Comparison of ENCODE assay signal across 8 cellular contexts in the genomic region with DNA sequence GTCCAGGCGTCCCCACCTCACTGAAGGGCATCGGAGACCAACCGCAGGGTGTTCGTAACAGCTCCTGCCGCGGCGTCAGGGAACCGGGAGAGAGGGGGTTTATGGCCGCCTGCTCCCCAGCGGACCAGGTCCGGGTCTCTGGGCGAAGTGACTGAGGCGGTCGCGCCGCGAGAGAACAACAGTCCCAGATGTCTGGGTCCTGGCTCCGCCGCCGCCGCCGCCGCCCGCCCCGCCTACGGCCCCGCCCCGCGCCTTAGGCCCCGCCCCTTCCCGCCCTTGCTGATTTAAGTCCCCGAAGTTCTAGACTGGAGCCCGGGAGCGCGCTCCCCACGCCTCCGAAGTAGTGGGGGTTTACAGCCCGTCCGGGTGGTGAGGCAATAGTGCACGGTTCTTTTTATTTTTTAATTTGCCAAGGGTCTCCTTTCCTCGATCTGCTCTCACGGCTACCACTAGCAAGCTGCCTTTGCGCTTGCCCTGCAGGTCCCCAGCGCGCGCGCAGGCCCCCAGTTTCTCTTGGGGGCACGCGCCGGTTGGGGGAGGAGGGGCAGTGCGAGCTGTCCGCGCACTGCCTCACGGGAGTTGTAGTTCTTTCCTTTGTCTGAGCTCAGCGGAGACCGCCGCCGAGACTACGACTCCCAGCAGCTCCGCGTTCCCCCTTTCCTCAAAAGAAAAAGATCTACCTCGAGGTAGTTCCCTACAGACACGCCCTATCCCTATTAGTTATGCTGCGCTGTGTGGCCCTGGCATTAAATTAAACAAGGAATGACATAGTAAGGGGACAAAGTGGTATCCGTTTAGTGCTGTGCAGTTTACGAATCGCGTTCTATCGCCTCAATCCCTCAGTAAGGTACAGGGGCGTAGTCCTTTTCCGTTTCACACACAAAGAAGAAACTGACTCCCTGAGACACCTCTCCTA. TPM values are rescaled to one million over a fixed set of nuclear protein-coding genes. Genes with fewer than 3 reads are reported as not detected.
DNase-seq lines count a peak whose midpoint lies in the region; ATAC-seq, FAIRE-seq and TF ChIP-seq lines count a peak whose summit lies in the region.

PGM2L1 (minus strand) TSS at position 190 of the 916 bp plus-strand sequence. CDS start 272 bp downstream, outside the sequence.

- H3K27ac ChIP-seq in small intestine (ENCODE audit: low read depth in 1 of 2, low read length in 1 of 2): peak within 1 kb of the TSS; percentile 68 to 90

- 0 to 1% (median 0%) methylated on average over 52 to 71 of the region's 71 CpGs for WGBS in small intestine, 3 donors

- H3K4me1 ChIP-seq in small intestine (ENCODE audit: control insufficient read depth in 2 of 2, insufficient read depth in 1 of 2, low read depth in 1 of 2, low read length in 1 of 2): peaks cover 0 to 3% of the 10 kb centered on the region in 2 donors

- H3K4me3 ChIP-seq in WI38 (ENCODE audit: low read depth, low read length) (peak within 1 kb of the TSS; percentile 82), cardiac fibroblast (replicated peaks in 1 of 2; ENCODE audit: low read depth in 2 of 2, low read length in 2 of 2) (peak within 1 kb of the TSS; percentile 98 to 99), small intestine (ENCODE audit: low read depth in 1 of 2, low read length in 2 of 2) (peak within 1 kb of the TSS; percentile 94 to 95)

- no peak for TF ChIP-seq CTCF in WI38 (IDR thresholded peaks at IDR 0.05; ENCODE audit: low read depth, low read length)
- TF ChIP-seq CTCF in cardiac fibroblast (IDR thresholded peaks at IDR 0.05; ENCODE audit: low read depth, low read length): no peak

- no peaks in the 10 kb centered on the region for H3K36me3 ChIP-seq in small intestine (ENCODE audit: control insufficient read depth in 2 of 2, insufficient read depth in 2 of 2, low read length in 2 of 2)

- no peak for FAIRE-seq in small intestine (lab: Jason Lieb, UNC)

- H3K9me3 ChIP-seq in small intestine (ENCODE audit: control insufficient read depth, low read depth): no peaks in the 10 kb centered on the region

- no peaks in the 10 kb centered on the region for H3K27me3 ChIP-seq in small intestine (ENCODE audit: control insufficient read depth in 2 of 2, insufficient read depth in 2 of 2, low read length in 2 of 2)

- ATAC-seq in GM18909 (IDR thresholded peaks at IDR 0.05; ENCODE audit: poor library complexity, unreplicated experiment) (peak; percentile 92), HG03159 (IDR thresholded peaks at IDR 0.05; ENCODE audit: unreplicated experiment) (peak; percentile 95)

- DNase-seq in AG08395 (ENCODE audit: low spot score) (peak; percentile 94), NCI-H2227 (lab: John Stamatoyannopoulos, UW; ENCODE audit: unreplicated experiment) (peak; percentile 97), cardiac fibroblast (ENCODE audit: low read depth in 2 of 2) (peak; percentile 94 to 95), iPS-NIHi7 (ENCODE audit: extremely low spot score) (peak; percentile 94), small intestine (peak; percentile 96)

RNA-seq across cellular contexts. Expression of gene PGM2L1, which starts in this region (rescaled TPM):
- 1 to 10 TPM in 1 of 3 donors, under 1 TPM in 2; 0.45 to 3.1 (median 0.81) TPM for polyA plus RNA-seq in small intestine

Comparison
In these comparisons a context has a peak if more than half of its experiments do, and no peak if none do; other contexts are left out.
1. Peak in every context shown above with its lines: DNase-seq, ATAC-seq, H3K4me3 ChIP-seq and H3K27ac ChIP-seq.